In the genomic region with DNA sequence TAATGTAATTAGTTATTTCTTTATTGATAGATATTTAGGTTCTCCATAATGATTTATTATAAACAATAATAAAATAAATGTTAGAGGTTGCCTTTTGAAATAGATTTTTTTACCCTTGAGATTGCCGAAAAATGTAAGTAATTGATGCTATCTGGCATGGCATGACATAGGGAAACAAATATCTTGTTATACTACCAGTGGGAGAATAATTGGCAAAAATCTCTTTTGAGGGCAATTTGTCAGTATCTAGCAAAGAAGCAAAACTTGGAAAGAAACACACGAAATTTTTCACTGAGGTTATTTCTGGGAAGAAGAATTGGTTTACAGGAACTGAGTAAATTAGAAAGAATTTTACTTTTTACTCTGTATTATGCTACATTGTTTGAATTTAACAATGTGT, we compare ENCODE assay signal across 19 cellular contexts.
DNase-seq lines count a peak whose midpoint lies in the region; FAIRE-seq and TF ChIP-seq lines count a peak whose summit lies in the region.
"Had no signal": no experiment of that assay in that cellular context is flagged by ENCODE, and none has a peak within 500 bp of the region (broad histone marks: within the 10 kb centered on the region; RNA-seq: fewer than 3 reads in every experiment).

No MANE protein-coding gene starts in this region.

- no peak overlapping the region for H2AFZ ChIP-seq in astrocyte (ENCODE audit: low read depth, low read length)

- H3K9ac ChIP-seq in astrocyte (ENCODE audit: low read length) = no peak overlapping the region
- H3K9ac ChIP-seq: BLaER1 had no signal

- no peak overlapping the region for H3K4me2 ChIP-seq in astrocyte (ENCODE audit: low read length)
- H3K4me2 ChIP-seq: A549 had no signal

- no peak overlapping the region for H3K27ac ChIP-seq in astrocyte (ENCODE audit: low read depth, low read length)
- no peak overlapping the region for H3K27ac ChIP-seq in WERI-Rb-1
- H3K27ac ChIP-seq: 22Rv1, A549, BLaER1 had no signal

- H3K27ac Mint-ChIP-seq in astrocyte (ENCODE audit: unreplicated experiment) = no peak overlapping the region
- H3K27ac Mint-ChIP-seq: CD14-positive monocyte; CD4-positive, alpha-beta memory T cell had no signal

- FAIRE-seq in astrocyte (lab: Jason Lieb, UNC) = no peak
- no peak for FAIRE-seq in RCC 7860 (lab: Jason Lieb, UNC)
- FAIRE-seq: A549, GM12878, HepG2 had no signal

- H3K36me3 ChIP-seq in astrocyte (ENCODE audit: insufficient read depth, low read length) = no peaks in the 10 kb centered on the region
- no peaks in the 10 kb centered on the region for H3K36me3 ChIP-seq in WERI-Rb-1
- H3K36me3 ChIP-seq: BLaER1, HAP-1 had no signal

- H3K4me3 ChIP-seq in AG10803 (ENCODE audit: low read length) = no peak overlapping the region
- no peak overlapping the region for H3K4me3 ChIP-seq in astrocyte (ENCODE audit: insufficient read depth, low read depth, low read length)
- no peak overlapping the region for H3K4me3 ChIP-seq in fibroblast of pulmonary artery (replicated peaks; ENCODE audit: low read depth, low read length)
- no peak overlapping the region for H3K4me3 ChIP-seq in WERI-Rb-1 (ENCODE audit: low read depth, low read length)
- H3K4me3 ChIP-seq: A549, BLaER1, GM12878, HAP-1 had no signal

- TF ChIP-seq CTCF in AG10803 (conservative IDR thresholded peaks at IDR 0.05; ENCODE audit: low read length) (no peak), astrocyte (IDR thresholded peaks at IDR 0.05; ENCODE audit: insufficient read depth, low read depth, low read length) (no peak), fibroblast of pulmonary artery (IDR thresholded peaks at IDR 0.05; ENCODE audit: low read length, missing control alignments) (no peak), WERI-Rb-1 (IDR thresholded peaks at IDR 0.05; ENCODE audit: low read depth, low read length) (no peak)

- no peaks in the 10 kb centered on the region for H3K9me3 Mint-ChIP-seq in astrocyte (ENCODE audit: unreplicated experiment)

- DNase-seq in AG10803 (ENCODE audit: low read depth) (peak; percentile 6), M059J (ENCODE audit: low read depth) (peak; percentile 6), astrocyte (ENCODE audit: low read depth) (peak; percentile 65), fibroblast of pulmonary artery (ENCODE audit: low read depth) (peak; percentile 54), RCC 7860 (ENCODE audit: low spot score) (no peak), NCI-H2171 treated with DMSO at 0.1 percent for 48 hours (lab: John Stamatoyannopoulos, UW) (no peak), globus pallidus (ENCODE audit: low spot score) (no peak), WERI-Rb-1 (no peak)
- DNase-seq: CD4-positive, alpha-beta memory T cell; DMS153; DMS79; GF-D8 had no signal

- H3K27me3 ChIP-seq in astrocyte (ENCODE audit: insufficient read depth, low read length) (no peaks in the 10 kb centered on the region), WERI-Rb-1 (ENCODE audit: insufficient read depth, low read depth, severe bottlenecking) (peaks cover 46% of the 10 kb centered on the region)
- H3K27me3 ChIP-seq: BLaER1 had no signal

- no peaks in the 10 kb centered on the region for H3K36me3 Mint-ChIP-seq in astrocyte (ENCODE audit: low read depth, unreplicated experiment)
- H3K36me3 Mint-ChIP-seq: CD14-positive monocyte; CD4-positive, alpha-beta memory T cell had no signal

- no peaks in the 10 kb centered on the region for H3K9me3 ChIP-seq in astrocyte (ENCODE audit: insufficient read depth, low read depth, low read length)
- H3K9me3 ChIP-seq in WERI-Rb-1 (ENCODE audit: severe bottlenecking) = no peaks in the 10 kb centered on the region
- H3K9me3 ChIP-seq: A549, BLaER1, HAP-1 had no signal

- no peaks in the 10 kb centered on the region for H3K79me2 ChIP-seq in astrocyte (ENCODE audit: insufficient read depth, low read length)

- H3K27me3 Mint-ChIP-seq in astrocyte (ENCODE audit: low read depth, unreplicated experiment) = no peaks in the 10 kb centered on the region
- H3K27me3 Mint-ChIP-seq: CD4-positive, alpha-beta memory T cell had no signal

- no peaks in the 10 kb centered on the region for H4K20me1 ChIP-seq in astrocyte (ENCODE audit: insufficient read depth, low read length)
- H4K20me1 ChIP-seq: BLaER1 had no signal

- no peaks in the 10 kb centered on the region for H3K4me1 ChIP-seq in astrocyte (ENCODE audit: insufficient read depth, low read length)
- H3K4me1 ChIP-seq: A549, HAP-1 had no signal

- no peaks in the 10 kb centered on the region for H3K4me1 Mint-ChIP-seq in astrocyte (ENCODE audit: low read depth, unreplicated experiment)
- H3K4me1 Mint-ChIP-seq: CD14-positive monocyte; CD4-positive, alpha-beta memory T cell had no signal

- H3K4me3 Mint-ChIP-seq in astrocyte (ENCODE audit: unreplicated experiment) = no peak overlapping the region
- H3K4me3 Mint-ChIP-seq: CD14-positive monocyte; CD4-positive, alpha-beta memory T cell had no signal

Comparison
In these comparisons a context has a peak if more than half of its experiments do, and no peak if none do; other contexts are left out.
1. DNase-seq: peak in AG10803 (single experiment), M059J (single experiment), astrocyte (single experiment) and fibroblast of pulmonary artery (single experiment); none in RCC 7860 (single experiment), NCI-H2171 treated with DMSO at 0.1 percent for 48 hours (single experiment), globus pallidus (single experiment) and WERI-Rb-1 (single experiment).